ENCODE assay signal across 2 cellular contexts in the genomic region with DNA sequence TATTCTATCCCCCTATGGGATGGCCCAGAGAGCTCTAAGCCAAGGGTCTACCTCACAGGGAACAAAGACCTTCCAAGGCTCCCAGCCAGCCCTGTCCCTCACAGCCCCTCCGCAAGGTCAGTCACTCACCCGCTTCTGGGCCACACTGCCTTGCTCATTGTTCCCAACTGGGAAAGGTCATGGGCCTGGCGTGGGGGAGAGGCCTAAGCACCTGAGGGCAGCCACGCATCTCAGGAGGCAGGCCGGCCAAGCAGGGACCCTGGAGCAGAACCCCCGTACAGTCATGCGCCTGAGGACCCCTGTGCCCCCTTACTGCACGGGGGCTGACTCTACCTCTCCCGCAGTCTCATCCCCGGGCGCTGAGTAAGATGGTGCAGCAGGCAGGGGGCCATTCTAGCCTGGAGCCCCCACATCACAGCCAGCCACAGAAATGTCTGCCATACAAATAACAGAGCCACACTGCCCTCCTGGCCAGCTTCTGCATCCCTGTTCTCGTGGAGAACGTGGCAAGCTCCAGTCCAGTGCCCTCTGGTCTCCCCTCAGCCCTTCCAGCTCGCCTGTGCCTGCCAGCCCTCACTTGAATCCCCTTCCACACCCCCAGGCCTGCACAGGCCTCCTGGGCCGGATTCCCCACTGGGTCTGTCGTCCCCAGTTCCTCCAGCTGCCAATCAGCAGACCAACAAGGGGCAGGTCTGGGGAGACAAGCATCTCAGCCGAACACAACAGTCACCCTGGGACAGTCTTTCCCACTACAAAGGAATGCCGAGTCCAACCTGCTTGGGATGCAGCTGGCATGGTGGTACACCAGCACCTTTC.
TF ChIP-seq lines count a peak whose summit lies in the region.

No MANE protein-coding gene starts in this region.

TF ChIP-seq in A549, 52 proteins besides CTCF, POLR2A, EP300 and RAD21:
- no peak for TF ChIP-seq FOSL2 (IDR thresholded peaks at IDR 0.05)
- no peak for TF ChIP-seq FOSL2 (CRISPR knock-in tag; IDR thresholded peaks at IDR 0.05)
- no peak for TF ChIP-seq BHLHE40 (IDR thresholded peaks at IDR 0.05; ENCODE audit: low read depth, low read length)
- TF ChIP-seq MAFK (IDR thresholded peaks at IDR 0.05; ENCODE audit: partially characterized antibody), result no peak
- TF ChIP-seq NFE2L2 (conservative IDR thresholded peaks at IDR 0.05; ENCODE audit: low read length), result no peak
- TF ChIP-seq HOXB13 (CRISPR knock-in tag; IDR thresholded peaks at IDR 0.05; ENCODE audit: low read depth), result no peak
- TF ChIP-seq, protein P1, sequence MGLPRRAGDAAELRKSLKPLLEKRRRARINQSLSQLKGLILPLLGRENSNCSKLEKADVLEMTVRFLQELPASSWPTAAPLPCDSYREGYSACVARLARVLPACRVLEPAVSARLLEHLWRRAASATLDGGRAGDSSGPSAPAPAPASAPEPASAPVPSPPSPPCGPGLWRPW (IDR thresholded peaks at IDR 0.05), result no peak
- TF ChIP-seq ESRRA (IDR thresholded peaks at IDR 0.05; ENCODE audit: borderline replicate concordance, low read length), result no peak
- no peak for TF ChIP-seq ZNF302 (CRISPR knock-in tag; IDR thresholded peaks at IDR 0.05)
- no peak for TF ChIP-seq GATA3 (IDR thresholded peaks at IDR 0.05; ENCODE audit: borderline replicate concordance)
- no peak for TF ChIP-seq TP53 (CRISPR knock-in tag; IDR thresholded peaks at IDR 0.05)

TF ChIP-seq in GM23338, 12 proteins besides CTCF, POLR2A, EP300 and RAD21:
- TF ChIP-seq NANOG (IDR thresholded peaks at IDR 0.05; ENCODE audit: borderline replicate concordance) (no peak), STAT1 (IDR thresholded peaks at IDR 0.05; ENCODE audit: unreplicated experiment) (no peak), EZH2phosphoT487 (IDR thresholded peaks at IDR 0.05; ENCODE audit: unreplicated experiment) (no peak), JUNB (IDR thresholded peaks at IDR 0.05; ENCODE audit: unreplicated experiment) (no peak), ZNF331 (CRISPR knock-in tag; IDR thresholded peaks at IDR 0.05; ENCODE audit: low read depth) (no peak), EZH2 (IDR thresholded peaks at IDR 0.05; ENCODE audit: low read depth, unreplicated experiment) (no peak), POLR2AphosphoS5 (IDR thresholded peaks at IDR 0.05; ENCODE audit: low read depth) (no peak), ZNF114 (CRISPR knock-in tag; IDR thresholded peaks at IDR 0.05) (no peak), CREB1 (CRISPR knock-in tag; IDR thresholded peaks at IDR 0.05; ENCODE audit: low read depth) (no peak)
- TF ChIP-seq, protein P2, sequence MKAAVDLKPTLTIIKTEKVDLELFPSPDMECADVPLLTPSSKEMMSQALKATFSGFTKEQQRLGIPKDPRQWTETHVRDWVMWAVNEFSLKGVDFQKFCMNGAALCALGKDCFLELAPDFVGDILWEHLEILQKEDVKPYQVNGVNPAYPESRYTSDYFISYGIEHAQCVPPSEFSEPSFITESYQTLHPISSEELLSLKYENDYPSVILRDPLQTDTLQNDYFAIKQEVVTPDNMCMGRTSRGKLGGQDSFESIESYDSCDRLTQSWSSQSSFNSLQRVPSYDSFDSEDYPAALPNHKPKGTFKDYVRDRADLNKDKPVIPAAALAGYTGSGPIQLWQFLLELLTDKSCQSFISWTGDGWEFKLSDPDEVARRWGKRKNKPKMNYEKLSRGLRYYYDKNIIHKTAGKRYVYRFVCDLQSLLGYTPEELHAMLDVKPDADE (IDR thresholded peaks at IDR 0.05), result no peak
- TF ChIP-seq, protein P3, sequence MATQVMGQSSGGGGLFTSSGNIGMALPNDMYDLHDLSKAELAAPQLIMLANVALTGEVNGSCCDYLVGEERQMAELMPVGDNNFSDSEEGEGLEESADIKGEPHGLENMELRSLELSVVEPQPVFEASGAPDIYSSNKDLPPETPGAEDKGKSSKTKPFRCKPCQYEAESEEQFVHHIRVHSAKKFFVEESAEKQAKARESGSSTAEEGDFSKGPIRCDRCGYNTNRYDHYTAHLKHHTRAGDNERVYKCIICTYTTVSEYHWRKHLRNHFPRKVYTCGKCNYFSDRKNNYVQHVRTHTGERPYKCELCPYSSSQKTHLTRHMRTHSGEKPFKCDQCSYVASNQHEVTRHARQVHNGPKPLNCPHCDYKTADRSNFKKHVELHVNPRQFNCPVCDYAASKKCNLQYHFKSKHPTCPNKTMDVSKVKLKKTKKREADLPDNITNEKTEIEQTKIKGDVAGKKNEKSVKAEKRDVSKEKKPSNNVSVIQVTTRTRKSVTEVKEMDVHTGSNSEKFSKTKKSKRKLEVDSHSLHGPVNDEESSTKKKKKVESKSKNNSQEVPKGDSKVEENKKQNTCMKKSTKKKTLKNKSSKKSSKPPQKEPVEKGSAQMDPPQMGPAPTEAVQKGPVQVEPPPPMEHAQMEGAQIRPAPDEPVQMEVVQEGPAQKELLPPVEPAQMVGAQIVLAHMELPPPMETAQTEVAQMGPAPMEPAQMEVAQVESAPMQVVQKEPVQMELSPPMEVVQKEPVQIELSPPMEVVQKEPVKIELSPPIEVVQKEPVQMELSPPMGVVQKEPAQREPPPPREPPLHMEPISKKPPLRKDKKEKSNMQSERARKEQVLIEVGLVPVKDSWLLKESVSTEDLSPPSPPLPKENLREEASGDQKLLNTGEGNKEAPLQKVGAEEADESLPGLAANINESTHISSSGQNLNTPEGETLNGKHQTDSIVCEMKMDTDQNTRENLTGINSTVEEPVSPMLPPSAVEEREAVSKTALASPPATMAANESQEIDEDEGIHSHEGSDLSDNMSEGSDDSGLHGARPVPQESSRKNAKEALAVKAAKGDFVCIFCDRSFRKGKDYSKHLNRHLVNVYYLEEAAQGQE (IDR thresholded peaks at IDR 0.05; ENCODE audit: unreplicated experiment), result no peak
- TF ChIP-seq, protein P4, sequence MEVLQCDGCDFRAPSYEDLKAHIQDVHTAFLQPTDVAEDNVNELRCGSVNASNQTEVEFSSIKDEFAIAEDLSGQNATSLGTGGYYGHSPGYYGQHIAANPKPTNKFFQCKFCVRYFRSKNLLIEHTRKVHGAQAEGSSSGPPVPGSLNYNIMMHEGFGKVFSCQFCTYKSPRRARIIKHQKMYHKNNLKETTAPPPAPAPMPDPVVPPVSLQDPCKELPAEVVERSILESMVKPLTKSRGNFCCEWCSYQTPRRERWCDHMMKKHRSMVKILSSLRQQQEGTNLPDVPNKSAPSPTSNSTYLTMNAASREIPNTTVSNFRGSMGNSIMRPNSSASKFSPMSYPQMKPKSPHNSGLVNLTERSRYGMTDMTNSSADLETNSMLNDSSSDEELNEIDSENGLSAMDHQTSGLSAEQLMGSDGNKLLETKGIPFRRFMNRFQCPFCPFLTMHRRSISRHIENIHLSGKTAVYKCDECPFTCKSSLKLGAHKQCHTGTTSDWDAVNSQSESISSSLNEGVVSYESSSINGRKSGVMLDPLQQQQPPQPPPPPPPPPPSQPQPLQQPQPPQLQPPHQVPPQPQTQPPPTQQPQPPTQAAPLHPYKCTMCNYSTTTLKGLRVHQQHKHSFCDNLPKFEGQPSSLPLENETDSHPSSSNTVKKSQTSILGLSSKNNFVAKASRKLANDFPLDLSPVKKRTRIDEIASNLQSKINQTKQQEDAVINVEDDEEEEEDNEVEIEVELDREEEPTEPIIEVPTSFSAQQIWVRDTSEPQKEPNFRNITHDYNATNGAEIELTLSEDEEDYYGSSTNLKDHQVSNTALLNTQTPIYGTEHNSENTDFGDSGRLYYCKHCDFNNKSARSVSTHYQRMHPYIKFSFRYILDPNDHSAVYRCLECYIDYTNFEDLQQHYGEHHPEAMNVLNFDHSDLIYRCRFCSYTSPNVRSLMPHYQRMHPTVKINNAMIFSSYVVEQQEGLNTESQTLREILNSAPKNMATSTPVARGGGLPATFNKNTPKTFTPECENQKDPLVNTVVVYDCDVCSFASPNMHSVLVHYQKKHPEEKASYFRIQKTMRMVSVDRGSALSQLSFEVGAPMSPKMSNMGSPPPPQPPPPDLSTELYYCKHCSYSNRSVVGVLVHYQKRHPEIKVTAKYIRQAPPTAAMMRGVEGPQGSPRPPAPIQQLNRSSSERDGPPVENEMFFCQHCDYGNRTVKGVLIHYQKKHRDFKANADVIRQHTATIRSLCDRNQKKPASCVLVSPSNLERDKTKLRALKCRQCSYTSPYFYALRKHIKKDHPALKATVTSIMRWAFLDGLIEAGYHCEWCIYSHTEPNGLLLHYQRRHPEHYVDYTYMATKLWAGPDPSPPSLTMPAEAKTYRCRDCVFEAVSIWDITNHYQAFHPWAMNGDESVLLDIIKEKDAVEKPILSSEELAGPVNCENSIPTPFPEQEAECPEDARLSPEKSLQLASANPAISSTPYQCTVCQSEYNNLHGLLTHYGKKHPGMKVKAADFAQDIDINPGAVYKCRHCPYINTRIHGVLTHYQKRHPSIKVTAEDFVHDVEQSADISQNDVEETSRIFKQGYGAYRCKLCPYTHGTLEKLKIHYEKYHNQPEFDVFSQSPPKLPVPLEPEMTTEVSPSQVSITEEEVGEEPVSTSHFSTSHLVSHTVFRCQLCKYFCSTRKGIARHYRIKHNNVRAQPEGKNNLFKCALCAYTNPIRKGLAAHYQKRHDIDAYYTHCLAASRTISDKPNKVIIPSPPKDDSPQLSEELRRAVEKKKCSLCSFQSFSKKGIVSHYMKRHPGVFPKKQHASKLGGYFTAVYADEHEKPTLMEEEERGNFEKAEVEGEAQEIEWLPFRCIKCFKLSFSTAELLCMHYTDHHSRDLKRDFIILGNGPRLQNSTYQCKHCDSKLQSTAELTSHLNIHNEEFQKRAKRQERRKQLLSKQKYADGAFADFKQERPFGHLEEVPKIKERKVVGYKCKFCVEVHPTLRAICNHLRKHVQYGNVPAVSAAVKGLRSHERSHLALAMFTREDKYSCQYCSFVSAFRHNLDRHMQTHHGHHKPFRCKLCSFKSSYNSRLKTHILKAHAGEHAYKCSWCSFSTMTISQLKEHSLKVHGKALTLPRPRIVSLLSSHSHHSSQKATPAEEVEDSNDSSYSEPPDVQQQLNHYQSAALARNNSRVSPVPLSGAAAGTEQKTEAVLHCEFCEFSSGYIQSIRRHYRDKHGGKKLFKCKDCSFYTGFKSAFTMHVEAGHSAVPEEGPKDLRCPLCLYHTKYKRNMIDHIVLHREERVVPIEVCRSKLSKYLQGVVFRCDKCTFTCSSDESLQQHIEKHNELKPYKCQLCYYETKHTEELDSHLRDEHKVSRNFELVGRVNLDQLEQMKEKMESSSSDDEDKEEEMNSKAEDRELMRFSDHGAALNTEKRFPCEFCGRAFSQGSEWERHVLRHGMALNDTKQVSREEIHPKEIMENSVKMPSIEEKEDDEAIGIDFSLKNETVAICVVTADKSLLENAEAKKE (CRISPR knock-in tag; IDR thresholded peaks at IDR 0.05), result no peak
